In genomic region chr17:62562656-62563055, GRCh38 we compare ENCODE assay signal across 12 cellular contexts.
A peak's percentile ranks its signal among the peaks of the same experiment; 100 is the strongest.
DNase-seq lines count a peak whose midpoint lies in the region; TF ChIP-seq lines count a peak whose summit lies in the region.
"Had no signal": no experiment of that assay in that cellular context is flagged by ENCODE, and none has a peak within 500 bp of the region (broad histone marks: within the 10 kb centered on the region; RNA-seq: fewer than 3 reads in every experiment).

No MANE protein-coding gene starts in this region.

- H3K27ac ChIP-seq in mammary epithelial cell (ENCODE audit: insufficient read depth, low read depth, low read length) = no peak overlapping the region

- H3K79me2 ChIP-seq in mammary epithelial cell (ENCODE audit: insufficient read depth, low read length) = peaks cover 11% of the 10 kb centered on the region

- no peak for TF ChIP-seq CTCF in mammary epithelial cell (conservative IDR thresholded peaks at IDR 0.05 in 1 of 2, IDR thresholded peaks at IDR 0.05 in 1 of 2; ENCODE audit: extremely low read depth in 1 of 2, insufficient read depth in 1 of 2, low read depth in 1 of 2, low read length in 2 of 2)

- H3K4me1 ChIP-seq in mammary epithelial cell (ENCODE audit: insufficient read depth, low read length) = peaks cover 28% of the 10 kb centered on the region

- no peaks in the 10 kb centered on the region for H3K27me3 ChIP-seq in mammary epithelial cell (ENCODE audit: insufficient read depth, low read length)

- H3K9me3 ChIP-seq in mammary epithelial cell (replicated peaks; ENCODE audit: insufficient read depth, low read length) = no peaks in the 10 kb centered on the region

- no TSS peak for BruUV-seq in mammary epithelial cell (replicated peaks; lab: Mats Ljungman, UMichigan)

- H3K4me2 ChIP-seq in mammary epithelial cell (ENCODE audit: insufficient read depth, low read depth, low read length) = no peak overlapping the region

- H3K36me3 ChIP-seq in mammary epithelial cell (ENCODE audit: insufficient read depth, low read length) = peaks cover 6% of the 10 kb centered on the region

- WGBS in mammary epithelial cell (ENCODE audit: low coverage, missing lambda C conversion rate) = 0% methylated on average over 1 of the region's 1 CpG

- intact Hi-C loops in mammary epithelial cell (cut with micrococcal nuclease) = no loop called here

- POLR2A ChIA-PET in HEK293T (lab: Yijun Ruan, JAX) = no interaction called here

- DNase-seq in GM03348 (ENCODE audit: low spot score) = peak; percentile 13
- DNase-seq in NCI-H1694 treated with DMSO at 0.1 percent for 48 hours (lab: John Stamatoyannopoulos, UW) = peak; percentile 13
- DNase-seq in mammary epithelial cell = peak; percentile 54
- peak; percentile 50 for DNase-seq in myocyte (ENCODE audit: low read depth)
- no peak for DNase-seq in cerebellar nuclear complex (lab: John Stamatoyannopoulos, UW)
- DNase-seq in activated gamma-delta T cell (lab: John Stamatoyannopoulos, UW) = no peak
- DNase-seq in activated naive CD4-positive, alpha-beta T cell treated with Interleukin-2 at 50 U/mL for 16 hours = no peak
- DNase-seq in HEK293T (ENCODE audit: extremely low spot score) = no peak
- DNase-seq: activated T-cell treated with anti-CD3 and anti-CD28 coated beads, Interleukin-2, amount 50 U/mL, for 48 hours; DMS153; left ventricle myocardium superior; NCI-H1930 had no signal

- no peak overlapping the region for H2AFZ ChIP-seq in mammary epithelial cell (ENCODE audit: low read depth, low read length)

- H4K20me1 ChIP-seq in mammary epithelial cell (ENCODE audit: insufficient read depth, low read length) = no peaks in the 10 kb centered on the region

- CTCF ChIA-PET in mammary epithelial cell (lab: Charles Lee; ENCODE audit: low non-redundant PET) = no interaction called here
- CTCF ChIA-PET in HEK293T (lab: Yijun Ruan, JAX) = no interaction called here

- dilution Hi-C loops in mammary epithelial cell (cut with HindIII; ENCODE audit: low sequenced_read_pairs) = no loop called here

- in situ Hi-C loops in mammary epithelial cell (cut with MboI; ENCODE audit: low sequenced_read_pairs in 2 of 2) = no loop called here

- H3K4me3 ChIP-seq in mammary epithelial cell (replicated peaks in 1 of 3; ENCODE audit: insufficient read depth in 1 of 3, low read depth in 2 of 3, low read length in 3 of 3) = no peak overlapping the region

- H3K9ac ChIP-seq in mammary epithelial cell (ENCODE audit: insufficient read depth, low read length) = no peak overlapping the region

TF ChIP-seq in HEK293T, 16 proteins besides CTCF, POLR2A, EP300 and RAD21:
- TF ChIP-seq NFRKB (IDR thresholded peaks at IDR 0.05) = no peak
- TF ChIP-seq FOXK2 (IDR thresholded peaks at IDR 0.05) = no peak
- TF ChIP-seq BHLHE40 (IDR thresholded peaks at IDR 0.05; ENCODE audit: borderline replicate concordance) = no peak
- no peak for TF ChIP-seq TARDBP (IDR thresholded peaks at IDR 0.05)
- TF ChIP-seq SUZ12 (IDR thresholded peaks at IDR 0.05) = no peak
- no peak for TF ChIP-seq ELF4 (IDR thresholded peaks at IDR 0.05)
- no peak for TF ChIP-seq PKNOX1 (IDR thresholded peaks at IDR 0.05)
- TF ChIP-seq SP1 (IDR thresholded peaks at IDR 0.05) = no peak
- no peak for TF ChIP-seq ZNF384 (IDR thresholded peaks at IDR 0.05)
- TF ChIP-seq LEF1 (IDR thresholded peaks at IDR 0.05; ENCODE audit: borderline replicate concordance) = no peak
- no peak for TF ChIP-seq L3MBTL2 (conservative IDR thresholded peaks at IDR 0.05)
- TF ChIP-seq FOXA1 (IDR thresholded peaks at IDR 0.05) = no peak
- TF ChIP-seq ARNT (IDR thresholded peaks at IDR 0.05) = no peak
- TF ChIP-seq HDGF (IDR thresholded peaks at IDR 0.05; ENCODE audit: borderline replicate concordance) = no peak

Comparison
In these comparisons a context has a peak if more than half of its experiments do, and no peak if none do; other contexts are left out.
1. DNase-seq: peak in GM03348 (single experiment), NCI-H1694 treated with DMSO at 0.1 percent for 48 hours (single experiment), mammary epithelial cell (single experiment) and myocyte (single experiment); none in cerebellar nuclear complex (0 of 2), activated gamma-delta T cell (single experiment), activated naive CD4-positive, alpha-beta T cell treated with Interleukin-2 at 50 U/mL for 16 hours (single experiment) and HEK293T (single experiment).